Comparison of ENCODE assay signal across 9 cellular contexts in the genomic region with DNA sequence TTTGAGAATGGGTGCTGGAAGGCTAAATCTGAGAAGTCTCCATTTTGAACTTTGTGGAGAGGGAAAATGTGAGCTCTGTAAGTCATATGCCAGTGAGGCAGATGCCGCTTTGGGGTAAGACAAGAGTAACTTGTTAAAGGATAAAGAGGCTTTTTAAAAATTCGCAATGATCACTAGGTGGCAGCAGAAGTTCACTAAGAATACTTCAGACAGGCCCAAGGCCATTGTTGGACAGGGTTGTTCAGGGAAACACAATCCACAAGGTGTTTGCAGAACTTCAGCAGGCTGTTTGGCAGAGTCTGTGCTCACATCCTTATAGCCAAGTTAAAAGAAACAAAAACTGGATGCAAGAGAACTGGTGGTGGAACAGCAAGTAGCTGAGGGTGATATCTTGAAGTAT. TPM values are rescaled to one million over a fixed set of nuclear protein-coding genes. Genes with fewer than 3 reads are reported as not detected.
A peak's percentile ranks its signal among the peaks of the same experiment; 100 is the strongest.
DNase-seq lines count a peak whose midpoint lies in the region; FAIRE-seq and TF ChIP-seq lines count a peak whose summit lies in the region.
"Had no signal": no experiment of that assay in that cellular context is flagged by ENCODE, and none has a peak within 500 bp of the region (broad histone marks: within the 10 kb centered on the region; RNA-seq: fewer than 3 reads in every experiment).

No MANE protein-coding gene starts in this region.

- no peaks in the 10 kb centered on the region for H3K4me1 ChIP-seq in keratinocyte (ENCODE audit: control insufficient read depth, extremely low read depth, insufficient read depth, low read length)
- H3K4me1 ChIP-seq in testis, result no peaks in the 10 kb centered on the region

- H3K4me3 Mint-ChIP-seq in activated naive CD4-positive, alpha-beta T cell treated with anti-CD3 and anti-CD28 coated beads for 36 hours, result no peak overlapping the region
- H3K4me3 Mint-ChIP-seq: dendritic cell treated with granulocyte-macrophage colony-stimulating factor and Interleukin-4, amounts not matched to agents 40 ng/mL and 50 ng/mL, for 4 days had no signal

- no peak overlapping the region for H3K27ac ChIP-seq in keratinocyte (ENCODE audit: control insufficient read depth, insufficient read depth, low read length)
- H3K27ac ChIP-seq in testis, result no peak overlapping the region

- H3K9me3 Mint-ChIP-seq in activated naive CD4-positive, alpha-beta T cell treated with anti-CD3 and anti-CD28 coated beads for 36 hours, result no peaks in the 10 kb centered on the region
- H3K9me3 Mint-ChIP-seq: dendritic cell treated with granulocyte-macrophage colony-stimulating factor and Interleukin-4, amounts not matched to agents 40 ng/mL and 50 ng/mL, for 4 days had no signal

- H3K36me3 ChIP-seq in keratinocyte (ENCODE audit: control insufficient read depth in 2 of 2, extremely low read depth in 1 of 2, insufficient read depth in 2 of 2, low read length in 2 of 2), result no peaks in the 10 kb centered on the region
- no peaks in the 10 kb centered on the region for H3K36me3 ChIP-seq in testis (ENCODE audit: low read depth, missing control alignments)

- no peak for TF ChIP-seq POLR2A in testis (IDR thresholded peaks at IDR 0.05)

- no peak overlapping the region for H3K4me2 ChIP-seq in keratinocyte (ENCODE audit: control insufficient read depth, extremely low read depth, insufficient read depth, low read depth, low read length)

- no peaks in the 10 kb centered on the region for H4K20me1 ChIP-seq in keratinocyte (ENCODE audit: control insufficient read depth, extremely low read depth, insufficient read depth, low read length)

- H3K36me3 Mint-ChIP-seq in activated naive CD4-positive, alpha-beta T cell treated with anti-CD3 and anti-CD28 coated beads for 36 hours (ENCODE audit: low read depth), result no peaks in the 10 kb centered on the region

- no peaks in the 10 kb centered on the region for H3K79me2 ChIP-seq in keratinocyte (ENCODE audit: control insufficient read depth, insufficient read depth, low read length)

- intact Hi-C loops in activated naive CD4-positive, alpha-beta T cell treated with anti-CD3 and anti-CD28 coated beads for 36 hours (cut with micrococcal nuclease), result loop anchor here (1.0 kb wide), 2 partner anchors 119 to 216 kb away; no protein-coding TSS in a partner anchor
- intact Hi-C loops in testis (cut with DNase I; ENCODE audit: low total_unique reads), result no loop called here

- in situ Hi-C loops in T47D (cut with HindIII; ENCODE audit: low pct_unique_long_range_greater_than_20kb, low sequenced_read_pairs), result no loop called here

- H3K4me3 ChIP-seq in keratinocyte (ENCODE audit: control insufficient read depth in 2 of 3, extremely low read depth in 1 of 3, insufficient read depth in 2 of 3, low read depth in 1 of 3, low read length in 3 of 3), result no peak overlapping the region
- no peak overlapping the region for H3K4me3 ChIP-seq in testis

- CTCF ChIA-PET in activated naive CD4-positive, alpha-beta T cell treated with anti-CD3 and anti-CD28 coated beads for 36 hours (lab: Charles Lee), result interaction anchor here (0.6 to 3.3 kb wide), 11 partner anchors 9 to 170 kb away, joined by 3 to 19 read pairs (median 4); partner anchors contain the start of genes ASB11, PIGA and PIR

- peak; percentile 17 for DNase-seq in activated naive CD4-positive, alpha-beta T cell treated with anti-CD3 and anti-CD28 coated beads for 36 hours
- DNase-seq in activated naive CD4-positive, alpha-beta T cell (lab: John Stamatoyannopoulos, UW), result no peak
- DNase-seq in HPDE6-E6E7 (ENCODE audit: extremely low spot score) (peak; percentile 25), NCI-H82 treated with DMSO at 0.1 percent for 48 hours (lab: John Stamatoyannopoulos, UW; ENCODE audit: unreplicated experiment) (peak; percentile 29), T47D (ENCODE audit: low read depth in 1 of 2, low spot score in 1 of 2) (peak; percentile 55 to 83), keratinocyte (ENCODE audit: low read depth, low spot score) (peak; percentile 36), testis (peak; percentile 38)
- no peak for DNase-seq in effector CD4-positive, alpha-beta T cell

- peaks cover 2% of the 10 kb centered on the region for H3K27me3 Mint-ChIP-seq in activated naive CD4-positive, alpha-beta T cell treated with anti-CD3 and anti-CD28 coated beads for 36 hours (ENCODE audit: low read depth)

- no peak overlapping the region for H3K27ac Mint-ChIP-seq in activated naive CD4-positive, alpha-beta T cell treated with anti-CD3 and anti-CD28 coated beads for 36 hours
- H3K27ac Mint-ChIP-seq: dendritic cell treated with granulocyte-macrophage colony-stimulating factor and Interleukin-4, amounts not matched to agents 40 ng/mL and 50 ng/mL, for 4 days had no signal

- H3K27me3 ChIP-seq in keratinocyte (ENCODE audit: control insufficient read depth, extremely low read depth, insufficient read depth, low read length) (no peaks in the 10 kb centered on the region), testis (no peaks in the 10 kb centered on the region)

- H3K9me3 ChIP-seq in keratinocyte (ENCODE audit: control insufficient read depth, low read depth, low read length) (no peaks in the 10 kb centered on the region), testis (no peaks in the 10 kb centered on the region)

- H2AFZ ChIP-seq in keratinocyte (ENCODE audit: control insufficient read depth, low read length), result no peak overlapping the region

- no peaks in the 10 kb centered on the region for H3K9me1 ChIP-seq in keratinocyte (ENCODE audit: control insufficient read depth, extremely low read depth, insufficient read depth, low read length)

- TF ChIP-seq CTCF in keratinocyte (optimal IDR thresholded peaks at IDR 0.05 in 1 of 3, IDR thresholded peaks at IDR 0.05 in 1 of 3, conservative IDR thresholded peaks at IDR 0.05 in 1 of 3; ENCODE audit: extremely low read depth in 1 of 3, insufficient read depth in 2 of 3, low read length in 3 of 3), result peak; percentile 53 to 55 (median 54)
- peak in 2 of 3 experiments; percentile 31 to 37 for TF ChIP-seq CTCF in testis (IDR thresholded peaks at IDR 0.05)

- no peaks in the 10 kb centered on the region for H3K4me1 Mint-ChIP-seq in activated naive CD4-positive, alpha-beta T cell treated with anti-CD3 and anti-CD28 coated beads for 36 hours (ENCODE audit: low read depth)

- H3K9ac ChIP-seq in keratinocyte (ENCODE audit: control insufficient read depth, extremely low read depth, insufficient read depth, low read length), result no peak overlapping the region

- WGBS in testis, 2 donors, result 30 to 35% methylated on average over 2 of the region's 2 CpGs

- dilution Hi-C loops in keratinocyte (cut with MboI; ENCODE audit: extremely low pct_ligation_motif_present, low sequenced_read_pairs), result no loop called here

- FAIRE-seq in keratinocyte (lab: Jason Lieb, UNC), result peak; percentile 81

RNA-seq across cellular contexts. Expression of gene PIGA, which starts 13.7 kb away (rescaled TPM):
- total RNA-seq in activated naive CD4-positive, alpha-beta T cell treated with anti-CD3 and anti-CD28 coated beads for 36 hours, result 10 to 100 TPM; 26.8 to 28.4 TPM
- polyA plus RNA-seq in keratinocyte (7.1 to 17.0 TPM (median 12.6 TPM) in 3 replicates), testis (ENCODE audit: insufficient read depth, low read depth, low replicate concordance) (8.1 TPM)
- polyA plus RNA-seq in keratinocyte (2011; ENCODE audit: low read depth), result 8.1 TPM
- 4.6 and 13.8 TPM in 2 replicates for polyA plus RNA-seq in keratinocyte (2011; cell fraction: cytosol; rRNA removed)
- polyA plus RNA-seq in keratinocyte (2011; cell fraction: nucleus; rRNA removed), result 23.2 and 24.7 TPM in 2 replicates
- polyA plus RNA-seq in keratinocyte (2012; ENCODE audit: low replicate concordance), result 6.5 and 14.3 TPM in 2 replicates
- polyA minus RNA-seq in keratinocyte, result 5.9 to 34.0 TPM (median 22.4 TPM) in 3 replicates
- 5.0 TPM for polyA minus RNA-seq in keratinocyte (2011; cell fraction: cytosol; rRNA and poly(A)+ RNA removed)
- polyA minus RNA-seq in keratinocyte (2011; cell fraction: nucleus; rRNA and poly(A)+ RNA removed), result 18.0 and 51.8 TPM in 2 replicates
- total RNA-seq in testis, result 10 to 100 TPM; 13.0 to 17.0 TPM

RNA-seq across cellular contexts. Expression of gene ASB11, which starts 33.6 kb away (rescaled TPM):
- total RNA-seq in activated naive CD4-positive, alpha-beta T cell treated with anti-CD3 and anti-CD28 coated beads for 36 hours, result not detected
- polyA plus RNA-seq in keratinocyte (not detected in 3 replicates), testis (ENCODE audit: insufficient read depth, low read depth, low replicate concordance) (not detected)
- polyA plus RNA-seq in keratinocyte (2011; ENCODE audit: low read depth), result not detected
- not detected in 2 replicates for polyA plus RNA-seq in keratinocyte (2011; cell fraction: cytosol; rRNA removed)
- not detected in 2 replicates for polyA plus RNA-seq in keratinocyte (2011; cell fraction: nucleus; rRNA removed)
- not detected in 2 replicates for polyA plus RNA-seq in keratinocyte (2012; ENCODE audit: low replicate concordance)
- not detected in 3 replicates for polyA minus RNA-seq in keratinocyte
- polyA minus RNA-seq in keratinocyte (2011; cell fraction: cytosol; rRNA and poly(A)+ RNA removed), result not detected
- not detected in 2 replicates for polyA minus RNA-seq in keratinocyte (2011; cell fraction: nucleus; rRNA and poly(A)+ RNA removed)
- not detected for total RNA-seq in testis

RNA-seq across cellular contexts. Expression of gene VEGFD, which starts 35.2 kb away (rescaled TPM):
- total RNA-seq in activated naive CD4-positive, alpha-beta T cell treated with anti-CD3 and anti-CD28 coated beads for 36 hours, result not detected
- 0.14 to 0.42 TPM in 2 of 3 replicates, not detected in the other for polyA plus RNA-seq in keratinocyte
- polyA plus RNA-seq in keratinocyte (2011; ENCODE audit: low read depth), result not detected
- polyA plus RNA-seq in keratinocyte (2011; cell fraction: cytosol; rRNA removed), result 0.09 TPM in 1 of 2 replicates, not detected in the other
- polyA plus RNA-seq in keratinocyte (2011; cell fraction: nucleus; rRNA removed), result 0.25 and 0.60 TPM in 2 replicates
- 0.44 TPM in 1 of 2 replicates, not detected in the other for polyA plus RNA-seq in keratinocyte (2012; ENCODE audit: low replicate concordance)
- polyA minus RNA-seq in keratinocyte, result 0.13 TPM in 1 of 3 replicates, not detected in the others
- not detected for polyA minus RNA-seq in keratinocyte (2011; cell fraction: cytosol; rRNA and poly(A)+ RNA removed)
- polyA minus RNA-seq in keratinocyte (2011; cell fraction: nucleus; rRNA and poly(A)+ RNA removed), result 0.78 and 0.84 TPM in 2 replicates
- 1 to 10 TPM in 1 of 2 donors, under 1 TPM in 1; 0.74 to 1.5 TPM for total RNA-seq in testis
- polyA plus RNA-seq in testis (ENCODE audit: insufficient read depth, low read depth, low replicate concordance), result 1.3 TPM

Comparison
In these comparisons a context has a peak if more than half of its experiments do, and no peak if none do; other contexts are left out.
1. DNase-seq: peak in activated naive CD4-positive, alpha-beta T cell treated with anti-CD3 and anti-CD28 coated beads for 36 hours (single experiment), HPDE6-E6E7 (single experiment), NCI-H82 treated with DMSO at 0.1 percent for 48 hours (single experiment), T47D (2 of 2), keratinocyte (single experiment) and testis (single experiment); none in activated naive CD4-positive, alpha-beta T cell (0 of 4) and effector CD4-positive, alpha-beta T cell (single experiment).